In genomic region chr3:84566256-84566655, GRCh38 we compare ENCODE assay signal across 26 cellular contexts.
"Had no signal": no experiment of that assay in that cellular context is flagged by ENCODE, and none has a peak within 500 bp of the region (broad histone marks: within the 10 kb centered on the region; RNA-seq: fewer than 3 reads in every experiment).

No MANE protein-coding gene starts in this region.

- H3K9me3 ChIP-seq: stomach, suprapubic skin, testis, thoracic aorta, thyroid gland, tibial artery, tibial nerve, transverse colon, upper lobe of left lung, upper lobe of right lung, uterus, vagina had no signal

- ATAC-seq: stimulated activated effector memory CD8-positive, alpha-beta T cell treated with anti-CD3 and anti-CD28 coated beads, Interleukin-12 subunit alpha, Interleukin-12 subunit beta, amount 100 ng/mL, for 72 hours; stimulated activated memory B cell treated with anti-CD40 and anti-IgM and Interleukin-4, amounts not matched to agents 10 μg/mL and 1 μg/mL and 100 μg/mL, for 72 hours; stimulated activated naive B cell treated with anti-CD40 and anti-IgM and Interleukin-4, amounts not matched to agents 10 μg/mL and 1 μg/mL and 100 μg/mL, for 72 hours; stimulated activated naive CD8-positive, alpha-beta T cell treated with anti-CD3 and anti-CD28 coated beads, Interleukin-15, amount 100 ng/mL, for 72 hours; stimulated activated naive CD8-positive, alpha-beta T cell treated with anti-CD3 and anti-CD28 coated beads, Interleukin-15, Interleukin-2, amounts not matched to agents 100 U/mL and 50 U/mL, for 24 hours; upper lobe of right lung had no signal

- H3K4me1 ChIP-seq: stomach, suprapubic skin, testis, thyroid gland, tibial artery, tibial nerve, transverse colon, upper lobe of left lung, upper lobe of right lung, uterus, vagina had no signal

- H3K27ac ChIP-seq: stomach, suprapubic skin, testis, thoracic aorta, thyroid gland, tibial artery, tibial nerve, transverse colon, upper lobe of left lung, upper lobe of right lung, uterus, vagina had no signal

- H3K27me3 ChIP-seq: stomach, suprapubic skin, testis, thyroid gland, tibial artery, tibial nerve, transverse colon, upper lobe of left lung, upper lobe of right lung, uterus, vagina had no signal

- H3K36me3 ChIP-seq: stomach, suprapubic skin, thoracic aorta, thyroid gland, tibial artery, tibial nerve, transverse colon, upper lobe of left lung, upper lobe of right lung, uterus, vagina had no signal

- DNase-seq: stimulated activated CD4-positive, alpha-beta T cell treated with anti-CD3 and anti-CD28 coated beads, Interleukin-2, amount 100 ng/mL, for 48 hours; stimulated activated CD4-positive, alpha-beta T cell treated with anti-CD3 and anti-CD28 coated beads, Interleukin-4, amount 100 ng/mL, for 1 hour; stimulated activated CD4-positive, alpha-beta T cell treated with anti-CD3 and anti-CD28 coated beads, Interleukin-4, amount 100 ng/mL, for 24 hours; stimulated activated CD4-positive, alpha-beta T cell treated with anti-CD3 and anti-CD28 coated beads, Interleukin-4, amount 100 ng/mL, for 4 hours; stimulated activated CD8-positive, alpha-beta memory T cell treated with anti-CD3 and anti-CD28 coated beads, Interleukin-4, amount 100 ng/mL, for 48 hours; stimulated activated naive B cell treated with anti-CD40 and anti-IgM and Interleukin-4, amounts not matched to agents 10 μg/mL and 1 μg/mL and 100 μg/mL, for 72 hours; stimulated activated naive CD4-positive, alpha-beta T cell; stimulated activated naive CD4-positive, alpha-beta T cell treated with Interleukin-2 at 50 U/mL for 16 hours; stimulated activated naive CD8-positive, alpha-beta T cell treated with anti-CD3 and anti-CD28 coated beads, Interleukin-15, amount 100 ng/mL, for 72 hours; stimulated activated naive CD8-positive, alpha-beta T cell treated with anti-CD3 and anti-CD28 coated beads, Interleukin-15, Interleukin-2, amounts not matched to agents 100 U/mL and 50 U/mL, for 24 hours; stomach; substantia nigra; testis; thyroid gland; tibial artery; transverse colon; trophoblast cell; upper lobe of left lung; upper lobe of right lung; uterus had no signal

- H3K4me3 ChIP-seq: stomach, suprapubic skin, testis, thoracic aorta, thyroid gland, tibial artery, tibial nerve, transverse colon, upper lobe of left lung, upper lobe of right lung, uterus, vagina had no signal
